ENCODE assay signal across 8 cellular contexts in genomic region chr16:10181196-10182162, GRCh38. TPM values are rescaled to one million over a fixed set of nuclear protein-coding genes. Genes with fewer than 3 reads are reported as not detected.
A peak's percentile ranks its signal among the peaks of the same experiment; 100 is the strongest.
DNase-seq lines count a peak whose midpoint lies in the region; ATAC-seq, FAIRE-seq and TF ChIP-seq lines count a peak whose summit lies in the region.

No MANE protein-coding gene starts in this region.

- TF ChIP-seq POLR2A in prostate gland (IDR thresholded peaks at IDR 0.05), result no peak

- ATAC-seq in GM21619 (IDR thresholded peaks at IDR 0.05; ENCODE audit: unreplicated experiment) (peak; percentile 59), HG02870 (IDR thresholded peaks at IDR 0.05; ENCODE audit: unreplicated experiment) (no peak)

- H3K27me3 ChIP-seq in astrocyte (ENCODE audit: insufficient read depth, low read length) (peaks cover 22% of the 10 kb centered on the region), prostate gland (replicated peaks; ENCODE audit: insufficient read depth) (peaks cover 19% of the 10 kb centered on the region)

- H3K27ac Mint-ChIP-seq in astrocyte (ENCODE audit: unreplicated experiment), result no peak overlapping the region

- H2AFZ ChIP-seq in astrocyte (ENCODE audit: low read depth, low read length), result peak overlapping the region; percentile 92

- H3K4me3 ChIP-seq in astrocyte (ENCODE audit: insufficient read depth, low read depth, low read length) (peak overlapping the region; percentile 37), prostate gland (no peak overlapping the region)

- H3K4me2 ChIP-seq in astrocyte (ENCODE audit: low read length), result peak overlapping the region; percentile 84

- DNase-seq in DMS79 (lab: John Stamatoyannopoulos, UW) (peak; percentile 51), NCI-H748 (lab: John Stamatoyannopoulos, UW; ENCODE audit: unreplicated experiment) (peak; percentile 68), astrocyte (ENCODE audit: low read depth) (peak; percentile 49), hepatic stellate cell (ENCODE audit: low spot score) (peak; percentile 86), prostate gland (ENCODE audit: low spot score) (peak; percentile 44), OCI-M1 (lab: John Stamatoyannopoulos, UW) (no peak)

- H3K9me3 Mint-ChIP-seq in astrocyte (ENCODE audit: unreplicated experiment), result peaks cover 10% of the 10 kb centered on the region

- no peak overlapping the region for H3K9ac ChIP-seq in astrocyte (ENCODE audit: low read length)

- no peaks in the 10 kb centered on the region for H3K79me2 ChIP-seq in astrocyte (ENCODE audit: insufficient read depth, low read length)

- H3K27ac ChIP-seq in astrocyte (ENCODE audit: low read depth, low read length), result no peak overlapping the region
- H3K27ac ChIP-seq in prostate gland, result no peak overlapping the region

- H3K36me3 Mint-ChIP-seq in astrocyte (ENCODE audit: low read depth, unreplicated experiment), result peaks cover 1% of the 10 kb centered on the region

- no peaks in the 10 kb centered on the region for H3K4me1 Mint-ChIP-seq in astrocyte (ENCODE audit: low read depth, unreplicated experiment)

- peak overlapping the region; percentile 45 for H3K4me3 Mint-ChIP-seq in astrocyte (ENCODE audit: unreplicated experiment)

- peaks cover 65% of the 10 kb centered on the region for H3K27me3 Mint-ChIP-seq in astrocyte (ENCODE audit: low read depth, unreplicated experiment)

- intact Hi-C loops in prostate gland (cut with DNase I), result loop anchor here (2.0 to 10.0 kb wide), 4 partner anchors 527 to 1017 kb away; no protein-coding TSS in a partner anchor

- WGBS in prostate gland, result 2% methylated on average over 84 of the region's 85 CpGs

- H3K4me1 ChIP-seq in astrocyte (ENCODE audit: insufficient read depth, low read length), result peaks cover 9% of the 10 kb centered on the region
- H3K4me1 ChIP-seq in prostate gland (replicated peaks), result no peaks in the 10 kb centered on the region

- H3K9me3 ChIP-seq in astrocyte (ENCODE audit: insufficient read depth, low read depth, low read length), result no peaks in the 10 kb centered on the region
- H3K9me3 ChIP-seq in prostate gland, result no peaks in the 10 kb centered on the region

- TF ChIP-seq CTCF in astrocyte (IDR thresholded peaks at IDR 0.05; ENCODE audit: insufficient read depth, low read depth, low read length) (peak; percentile 63), prostate gland (IDR thresholded peaks at IDR 0.05) (peak; percentile 75 to 90 (median 80))

- H3K36me3 ChIP-seq in astrocyte (ENCODE audit: insufficient read depth, low read length) (no peaks in the 10 kb centered on the region), prostate gland (no peaks in the 10 kb centered on the region)

- no peak for FAIRE-seq in astrocyte (lab: Jason Lieb, UNC)

- H4K20me1 ChIP-seq in astrocyte (ENCODE audit: insufficient read depth, low read length), result no peaks in the 10 kb centered on the region

RNA-seq across cellular contexts. Expression of gene GRIN2A, which starts 0.7 kb away (rescaled TPM):
- total RNA-seq in astrocyte (0.53 and 0.68 TPM in 2 replicates), prostate gland (10 to 100 TPM in 1 of 2 donors, under 1 TPM in 1; 0.23 to 11.4 TPM)
